23 cellular contexts compared by ENCODE assay signal in genomic region chr6:133424359-133424758, GRCh38.
DNase-seq lines count a peak whose midpoint lies in the region; ATAC-seq and TF ChIP-seq lines count a peak whose summit lies in the region.
"Had no signal": no experiment of that assay in that cellular context is flagged by ENCODE, and none has a peak within 500 bp of the region (broad histone marks: within the 10 kb centered on the region; RNA-seq: fewer than 3 reads in every experiment).

No MANE protein-coding gene starts in this region.

- no peaks in the 10 kb centered on the region for H3K79me1 ChIP-seq in neuronal stem cell (ENCODE audit: low read depth, low read length)

- peak; percentile 31 for ATAC-seq in stimulated activated naive CD8-positive, alpha-beta T cell treated with anti-CD3 and anti-CD28 coated beads, Interleukin-15, amount 100 ng/mL, for 72 hours
- ATAC-seq in stimulated activated naive CD8-positive, alpha-beta T cell treated with anti-CD3 and anti-CD28 coated beads, Interleukin-15, Interleukin-2, amounts not matched to agents 100 U/mL and 50 U/mL, for 24 hours: no peak
- peak; percentile 56 for ATAC-seq in stimulated activated memory B cell treated with anti-CD40 and anti-IgM and Interleukin-4, amounts not matched to agents 10 μg/mL and 1 μg/mL and 100 μg/mL, for 72 hours
- ATAC-seq in aorta (ENCODE audit: low FRiP score): peak; percentile 16
- ATAC-seq: A549 had no signal

- H3K9ac ChIP-seq in neuronal stem cell (ENCODE audit: low read depth, low read length, poor library complexity): no peak overlapping the region
- H3K9ac ChIP-seq: GM23248 had no signal

- H3K36me3 Mint-ChIP-seq in stimulated activated memory B cell treated with anti-CD40 and anti-IgM and Interleukin-4, amounts not matched to agents 10 μg/mL and 1 μg/mL and 100 μg/mL, for 72 hours: no peaks in the 10 kb centered on the region
- H3K36me3 Mint-ChIP-seq: CD4-positive, alpha-beta memory T cell had no signal

- peak overlapping the region; percentile 62 for H2BK15ac ChIP-seq in neuronal stem cell (ENCODE audit: low read length)

- TF ChIP-seq CTCF in foreskin fibroblast (IDR thresholded peaks at IDR 0.05; ENCODE audit: low read depth, low read length): no peak

- H3K27ac Mint-ChIP-seq in stimulated activated naive CD8-positive, alpha-beta T cell treated with anti-CD3 and anti-CD28 coated beads, Interleukin-15, amount 100 ng/mL, for 72 hours: no peak overlapping the region
- H3K27ac Mint-ChIP-seq in stimulated activated memory B cell treated with anti-CD40 and anti-IgM and Interleukin-4, amounts not matched to agents 10 μg/mL and 1 μg/mL and 100 μg/mL, for 72 hours: no peak overlapping the region
- H3K27ac Mint-ChIP-seq: CD4-positive, alpha-beta memory T cell had no signal

- H3K18ac ChIP-seq in neuronal stem cell (ENCODE audit: low read length): peak overlapping the region; percentile 78

- no peaks in the 10 kb centered on the region for H3K4me1 Mint-ChIP-seq in stimulated activated naive CD8-positive, alpha-beta T cell treated with anti-CD3 and anti-CD28 coated beads, Interleukin-15, amount 100 ng/mL, for 72 hours
- no peaks in the 10 kb centered on the region for H3K4me1 Mint-ChIP-seq in stimulated activated memory B cell treated with anti-CD40 and anti-IgM and Interleukin-4, amounts not matched to agents 10 μg/mL and 1 μg/mL and 100 μg/mL, for 72 hours
- H3K4me1 Mint-ChIP-seq: CD4-positive, alpha-beta memory T cell had no signal

- H2AK5ac ChIP-seq in neuronal stem cell (ENCODE audit: low read depth, low read length): peak overlapping the region; percentile 42

- no CpG with 5 or more reads among the region's 5 CpGs for WGBS in neuronal stem cell (ENCODE audit: extremely low coverage in 2 of 2, insufficient read length in 2 of 2, insufficient replicate concordance in 1 of 2), 2 donors
- 83 to 87% methylated on average over 5 of the region's 5 CpGs for WGBS in aorta, 2 donors

- intact Hi-C loops in aorta (cut with DNase I): no loop called here

- H2BK5ac ChIP-seq in neuronal stem cell (ENCODE audit: low read length): peak overlapping the region; percentile 59

- no peak overlapping the region for H2AFZ ChIP-seq in neuronal stem cell (ENCODE audit: low read length)
- H2AFZ ChIP-seq: GM23248 had no signal

- H3K4me3 ChIP-seq in neuronal stem cell (ENCODE audit: low read length in 2 of 2): no peak overlapping the region
- H3K4me3 ChIP-seq in aorta (ENCODE audit: low read length in 2 of 2): no peak overlapping the region
- no peak overlapping the region for H3K4me3 ChIP-seq in foreskin fibroblast (ENCODE audit: low read depth in 1 of 2, low read length in 2 of 2)
- H3K4me3 ChIP-seq: A549, GM23248 had no signal

- H3K4me3 Mint-ChIP-seq in stimulated activated naive CD8-positive, alpha-beta T cell treated with anti-CD3 and anti-CD28 coated beads, Interleukin-15, amount 100 ng/mL, for 72 hours: no peak overlapping the region
- no peak overlapping the region for H3K4me3 Mint-ChIP-seq in stimulated activated memory B cell treated with anti-CD40 and anti-IgM and Interleukin-4, amounts not matched to agents 10 μg/mL and 1 μg/mL and 100 μg/mL, for 72 hours
- H3K4me3 Mint-ChIP-seq: CD4-positive, alpha-beta memory T cell had no signal

- no peak overlapping the region for H3K4me2 ChIP-seq in neuronal stem cell (ENCODE audit: insufficient read depth, low read length, poor library complexity, severe bottlenecking)
- H3K4me2 ChIP-seq: A549 had no signal

- H2BK120ac ChIP-seq in neuronal stem cell (ENCODE audit: low read depth, low read length): no peak overlapping the region

- H3K9me3 ChIP-seq in neuronal stem cell (replicated peaks in 1 of 2; ENCODE audit: control insufficient read depth in 2 of 2, insufficient read depth in 1 of 2, low read depth in 1 of 2, low read length in 2 of 2): no peaks in the 10 kb centered on the region
- no peaks in the 10 kb centered on the region for H3K9me3 ChIP-seq in aorta (ENCODE audit: control insufficient read depth, low read length)
- H3K9me3 ChIP-seq: A549, BE2C had no signal

- H3K14ac ChIP-seq in neuronal stem cell (ENCODE audit: low read length): no peak overlapping the region

- no peak overlapping the region for H2BK12ac ChIP-seq in neuronal stem cell (ENCODE audit: low read length)

- no peaks in the 10 kb centered on the region for H3K9me3 Mint-ChIP-seq in stimulated activated naive CD8-positive, alpha-beta T cell treated with anti-CD3 and anti-CD28 coated beads, Interleukin-15, amount 100 ng/mL, for 72 hours
- H3K9me3 Mint-ChIP-seq in stimulated activated memory B cell treated with anti-CD40 and anti-IgM and Interleukin-4, amounts not matched to agents 10 μg/mL and 1 μg/mL and 100 μg/mL, for 72 hours: no peaks in the 10 kb centered on the region

- H3K36me3 ChIP-seq in neuronal stem cell (replicated peaks in 1 of 2; ENCODE audit: control insufficient read depth in 2 of 2, insufficient read depth in 2 of 2, low read length in 2 of 2) (no peaks in the 10 kb centered on the region), aorta (ENCODE audit: control insufficient read depth in 1 of 2, insufficient read depth in 2 of 2, low read length in 1 of 2) (no peaks in the 10 kb centered on the region)
- H3K36me3 ChIP-seq: BE2C had no signal

- H3K27ac ChIP-seq in neuronal stem cell (replicated peaks; ENCODE audit: low read length) (no peak overlapping the region), aorta (ENCODE audit: low read depth in 1 of 2, low read length in 2 of 2) (no peak overlapping the region)
- H3K27ac ChIP-seq: A549, GM23248 had no signal

- DNase-seq in stimulated activated naive CD8-positive, alpha-beta T cell treated with anti-CD3 and anti-CD28 coated beads, Interleukin-15, amount 100 ng/mL, for 72 hours: no peak
- DNase-seq in stimulated activated naive CD8-positive, alpha-beta T cell treated with anti-CD3 and anti-CD28 coated beads, Interleukin-15, Interleukin-2, amounts not matched to agents 100 U/mL and 50 U/mL, for 24 hours: no peak
- DNase-seq in neuronal stem cell (ENCODE audit: low spot score) (no peak), aorta (no peak), foreskin fibroblast (no peak)
- DNase-seq in effector CD8-positive, alpha-beta T cell (lab: John Stamatoyannopoulos, UW): no peak
- no peak for DNase-seq in activated CD8-positive, alpha-beta memory T cell treated with anti-CD3 and anti-CD28 coated beads for 24 hours
- DNase-seq: 8988T; ACHN; AML-193; BE2C; C1 segment of cervical spinal cord; Calu3; CD4-positive, alpha-beta memory T cell; COR-L47; DMS53; DMS79 treated with DMSO at 0.1 percent for 48 hours; GF-D8; GM23248; H7; HCEC 1CT had no signal

- H3K27me3 Mint-ChIP-seq in stimulated activated naive CD8-positive, alpha-beta T cell treated with anti-CD3 and anti-CD28 coated beads, Interleukin-15, amount 100 ng/mL, for 72 hours: no peaks in the 10 kb centered on the region
- no peaks in the 10 kb centered on the region for H3K27me3 Mint-ChIP-seq in stimulated activated memory B cell treated with anti-CD40 and anti-IgM and Interleukin-4, amounts not matched to agents 10 μg/mL and 1 μg/mL and 100 μg/mL, for 72 hours
- H3K27me3 Mint-ChIP-seq: CD4-positive, alpha-beta memory T cell had no signal

- H3K4me1 ChIP-seq in neuronal stem cell (ENCODE audit: control insufficient read depth in 2 of 2, insufficient read depth in 1 of 2, low read depth in 1 of 2, low read length in 2 of 2) (no peaks in the 10 kb centered on the region), aorta (ENCODE audit: control insufficient read depth in 1 of 2, insufficient read depth in 2 of 2, low read length in 2 of 2) (no peaks in the 10 kb centered on the region)

- peak overlapping the region; percentile 27 for H4K91ac ChIP-seq in neuronal stem cell (ENCODE audit: low read depth, low read length, poor library complexity)

- H3K27me3 ChIP-seq in neuronal stem cell (ENCODE audit: control insufficient read depth in 3 of 3, insufficient read depth in 3 of 3, low read depth in 1 of 3, low read length in 3 of 3) (no peaks in the 10 kb centered on the region), aorta (ENCODE audit: control insufficient read depth in 1 of 2, insufficient read depth in 2 of 2, low read length in 1 of 2) (no peaks in the 10 kb centered on the region)
- H3K27me3 ChIP-seq: BE2C had no signal

- H3K23ac ChIP-seq in neuronal stem cell (ENCODE audit: low read depth, low read length, poor library complexity): no peak overlapping the region

- H3K4ac ChIP-seq in neuronal stem cell (ENCODE audit: low read length): no peak overlapping the region

- no peak overlapping the region for H4K8ac ChIP-seq in neuronal stem cell (ENCODE audit: low read depth, low read length)
